8 cellular contexts compared by ENCODE assay signal in the genomic region with DNA sequence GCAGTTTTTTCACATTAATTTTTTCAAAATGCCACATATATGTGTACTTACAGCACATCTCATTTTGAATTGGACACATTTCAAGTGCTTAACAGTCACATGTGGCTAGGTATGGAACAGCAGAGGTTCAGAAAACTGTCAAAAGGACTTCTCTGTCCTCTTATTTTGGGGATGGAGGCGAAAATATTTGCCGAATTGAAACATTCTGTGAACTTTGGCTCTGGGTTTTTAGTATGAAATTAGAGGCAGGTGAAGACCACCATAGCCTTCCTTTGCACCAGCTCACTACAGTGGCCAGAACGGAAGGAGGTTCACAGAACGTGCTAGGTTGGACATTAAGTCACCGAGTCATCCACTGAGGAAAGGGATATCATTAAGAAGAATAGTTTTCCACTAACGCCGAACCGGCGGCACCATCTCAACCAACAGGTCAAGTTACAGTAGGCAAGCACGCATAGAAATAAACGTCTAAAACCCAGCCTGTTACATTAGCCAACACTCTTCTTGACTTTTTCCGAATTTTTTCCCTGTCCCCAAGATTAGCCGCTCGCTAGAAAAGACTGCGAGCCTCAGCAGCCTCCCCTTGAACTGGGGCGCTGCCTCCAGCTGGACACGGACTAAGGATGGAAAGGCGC. TPM values are rescaled to one million over a fixed set of nuclear protein-coding genes. Genes with fewer than 3 reads are reported as not detected.
DNase-seq lines count a peak whose midpoint lies in the region; ATAC-seq, FAIRE-seq and TF ChIP-seq lines count a peak whose summit lies in the region.

No MANE protein-coding gene starts in this region.

- H3K9ac ChIP-seq in BLaER1 treated with 17β-estradiol and CSF1 and Interleukin-3, amounts not matched to agents 10 nM and 100 nM, result peak overlapping the region; percentile 71 to 90 (median 87); a peak in 21 of 22 replicates
- peak overlapping the region in 3 of 4 experiments; percentile 58 to 85 (median 81); a peak in 6 of 7 replicates for H3K9ac ChIP-seq in H1 (replicated peaks in 1 of 4; ENCODE audit: extremely low read depth in 1 of 4, low read depth in 3 of 4, low read length in 3 of 4)

- peaks cover 0 to 16% of the 10 kb centered on the region in 2 experiments; a peak in 2 of 4 replicates for H3K79me2 ChIP-seq in H1 (ENCODE audit: control insufficient read depth in 1 of 2, insufficient read depth in 2 of 2, low read length in 2 of 2)

- CTCF ChIA-PET in H1 (lab: Charles Lee; ENCODE audit: partially characterized antibody), result interaction anchor here (0.9 to 1.4 kb wide), 2 partner anchors 29 to 77 kb away, joined by 3 to 4 read pairs; no protein-coding TSS in a partner anchor

- no peak for TF ChIP-seq POLR2A in H1 (IDR thresholded peaks at IDR 0.05; ENCODE audit: control extremely low read depth in 1 of 2, low read depth in 2 of 2, low read length in 2 of 2)

- TF ChIP-seq CTCF in H1 (IDR thresholded peaks at IDR 0.05; ENCODE audit: control extremely low read depth in 1 of 3, insufficient read depth in 1 of 3, low read depth in 1 of 3, low read length in 3 of 3), result no peak

- TF ChIP-seq EP300 in H1 (IDR thresholded peaks at IDR 0.05; ENCODE audit: borderline replicate concordance in 1 of 2, low read depth in 2 of 2, low read length in 2 of 2), result no peak

- H2AK5ac ChIP-seq in H1 (ENCODE audit: low read depth, low read length), result no peak overlapping the region

- TF ChIP-seq RAD21 in H1 (IDR thresholded peaks at IDR 0.05 in 1 of 2, conservative IDR thresholded peaks at IDR 0.05 in 1 of 2; ENCODE audit: low read depth in 2 of 2, low read length in 2 of 2), result no peak; a peak in 1 of 4 replicates

- H3K56ac ChIP-seq in H1 (replicated peaks; ENCODE audit: insufficient read length, low read depth, low read length), result no peak overlapping the region

- H2BK12ac ChIP-seq in H1 (ENCODE audit: low read depth, low read length), result no peak overlapping the region; the same call in 1 of the 2 replicates

- no peaks in the 10 kb centered on the region for H3K9me3 Mint-ChIP-seq in natural killer cell treated with Interleukin-12 subunit alpha and Interleukin-12 subunit beta and Interleukin-15 and Interleukin-18, amount 100 ng/mL, for 72 hours

- peak overlapping the region; percentile 79 for H4K5ac ChIP-seq in H1 (ENCODE audit: insufficient read length, low read depth, low read length)

- H3K4ac ChIP-seq in H1 (replicated peaks; ENCODE audit: insufficient read length, low read depth, low read length), result no peak overlapping the region

- H4K8ac ChIP-seq in H1 (ENCODE audit: extremely low read depth, insufficient read depth, low read length), result peak overlapping the region; percentile 98; the same call in 1 of the 2 replicates

- H3K4me1 ChIP-seq in BLaER1 treated with 17β-estradiol and CSF1 and Interleukin-3, amounts not matched to agents 10 nM and 100 nM, result peaks cover 21 to 38% (median 29%) of the 10 kb centered on the region in 10 experiments
- peaks cover 0 to 5% (median 2%) of the 10 kb centered on the region in 4 experiments; a peak in 2 of 7 replicates for H3K4me1 ChIP-seq in H1 (replicated peaks in 1 of 4; ENCODE audit: control insufficient read depth in 3 of 4, insufficient read depth in 4 of 4, low read length in 3 of 4)

- ATAC-seq in natural killer cell treated with Interleukin-12 subunit alpha and Interleukin-12 subunit beta and Interleukin-15 and Interleukin-18, amount 100 ng/mL, for 72 hours, result no peak
- ATAC-seq in GM19328 (IDR thresholded peaks at IDR 0.05; ENCODE audit: unreplicated experiment) (no peak), GM21576 (IDR thresholded peaks at IDR 0.05; ENCODE audit: unreplicated experiment) (no peak)

- H3K27ac ChIP-seq in BLaER1 treated with 17β-estradiol and CSF1 and Interleukin-3, amounts not matched to agents 10 nM and 100 nM, result peak overlapping the region in 10 of 11 experiments; percentile 58 to 92 (median 84); a peak in 19 of 22 replicates
- no peak overlapping the region for H3K27ac ChIP-seq in H1 (ENCODE audit: low read depth, low read length)

- H3K23me2 ChIP-seq in H1 (ENCODE audit: low read depth, low read length), result peaks cover 8% of the 10 kb centered on the region

- no peak overlapping the region for H3K14ac ChIP-seq in H1 (ENCODE audit: insufficient read length)

- FAIRE-seq in H1 (lab: Jason Lieb, UNC), result no peak

- H3K36me3 Mint-ChIP-seq in natural killer cell treated with Interleukin-12 subunit alpha and Interleukin-12 subunit beta and Interleukin-15 and Interleukin-18, amount 100 ng/mL, for 72 hours, result no peaks in the 10 kb centered on the region

- H3K36me3 ChIP-seq in BLaER1 treated with 17β-estradiol and CSF1 and Interleukin-3, amounts not matched to agents 10 nM and 100 nM, result peaks cover 0 to 10% (median 0%) of the 10 kb centered on the region in 11 experiments; a peak in 4 of 22 replicates
- H3K36me3 ChIP-seq in H1 (ENCODE audit: control insufficient read depth in 2 of 4, insufficient read depth in 4 of 4, low read length in 3 of 4), result peaks cover 0 to 3% (median 0%) of the 10 kb centered on the region in 4 experiments; a peak in 1 of 8 replicates

- H3K27me3 Mint-ChIP-seq in natural killer cell treated with Interleukin-12 subunit alpha and Interleukin-12 subunit beta and Interleukin-15 and Interleukin-18, amount 100 ng/mL, for 72 hours, result peaks cover 0 to 4% of the 10 kb centered on the region in 2 donors

- no peak overlapping the region for H2BK120ac ChIP-seq in H1 (replicated peaks; ENCODE audit: low read depth, low read length)

- H2BK20ac ChIP-seq in H1 (ENCODE audit: low read length), result no peak overlapping the region

- no peak overlapping the region for H2BK5ac ChIP-seq in H1 (ENCODE audit: low read depth, low read length)

- peak overlapping the region; percentile 89 for H2AFZ ChIP-seq in H1 (ENCODE audit: low read length)

- peak overlapping the region; percentile 28 for H3K18ac ChIP-seq in H1 (ENCODE audit: extremely low read depth, low read length)

- H4K20me1 ChIP-seq in BLaER1 treated with 17β-estradiol and CSF1 and Interleukin-3, amounts not matched to agents 10 nM and 100 nM, result peaks cover 0 to 30% (median 24%) of the 10 kb centered on the region in 11 experiments; a peak in 16 of 22 replicates
- no peaks in the 10 kb centered on the region for H4K20me1 ChIP-seq in H1 (replicated peaks in 1 of 2; ENCODE audit: control insufficient read depth in 1 of 2, insufficient read depth in 2 of 2, low read length in 2 of 2)

- POLR2A ChIA-PET in H1 (lab: Charles Lee; ENCODE audit: partially characterized antibody), result interaction anchor here (0.8 to 2.1 kb wide), 6 partner anchors 12 to 171 kb away, joined by 3 to 11 read pairs (median 4); no protein-coding TSS in a partner anchor

- peak overlapping the region; percentile 45 to 48 for H3K27ac Mint-ChIP-seq in natural killer cell treated with Interleukin-12 subunit alpha and Interleukin-12 subunit beta and Interleukin-15 and Interleukin-18, amount 100 ng/mL, for 72 hours

- WGBS in H1 (ENCODE audit: extremely low coverage in 1 of 2, insufficient coverage in 1 of 2, insufficient read length in 1 of 2, insufficient replicate concordance in 2 of 2, low coverage in 1 of 2, low lambda C conversion rate in 2 of 2, missing lambda C conversion rate in 1 of 2), 2 experiments, result 19% methylated on average over 14 of the region's 18 CpGs; no CpG with 5 or more reads in 1 of the 2 experiments

- no peaks in the 10 kb centered on the region for H3K27me3 ChIP-seq in BLaER1 treated with 17β-estradiol and CSF1 and Interleukin-3, amounts not matched to agents 10 nM and 100 nM
- no peaks in the 10 kb centered on the region for H3K27me3 ChIP-seq in H1 (replicated peaks in 1 of 4; ENCODE audit: control insufficient read depth in 3 of 4, extremely low read depth in 1 of 4, insufficient read depth in 3 of 4, low read length in 3 of 4)

- peak overlapping the region; percentile 88 to 99 (median 96) for H3K4me2 ChIP-seq in BLaER1 treated with 17β-estradiol and CSF1 and Interleukin-3, amounts not matched to agents 10 nM and 100 nM
- peak overlapping the region; percentile 86 to 88 for H3K4me2 ChIP-seq in H1 (ENCODE audit: insufficient read depth in 1 of 2, low read depth in 2 of 2, low read length in 2 of 2)

- no peaks in the 10 kb centered on the region for H3K9me3 ChIP-seq in BLaER1 treated with 17β-estradiol and CSF1 and Interleukin-3, amounts not matched to agents 10 nM and 100 nM (replicated peaks in 1 of 11)
- no peaks in the 10 kb centered on the region for H3K9me3 ChIP-seq in H1 (ENCODE audit: insufficient read depth in 2 of 2, low read depth in 1 of 2, low read length in 1 of 2)

- H3K4me3 Mint-ChIP-seq in natural killer cell treated with Interleukin-12 subunit alpha and Interleukin-12 subunit beta and Interleukin-15 and Interleukin-18, amount 100 ng/mL, for 72 hours, result no peak overlapping the region

- no peak overlapping the region for H3K23ac ChIP-seq in H1 (ENCODE audit: insufficient read length)

- DNase-seq in NAMALWA (ENCODE audit: low spot score) (peak; percentile 24), H1 (ENCODE audit: low read depth in 1 of 2, low spot score in 2 of 2) (no peak), NCI-H69 (lab: John Stamatoyannopoulos, UW) (no peak), AG08396 (ENCODE audit: low spot score) (no peak)
- no peak for DNase-seq in natural killer cell treated with Interleukin-12 subunit alpha and Interleukin-12 subunit beta and Interleukin-15 and Interleukin-18, amount 100 ng/mL, for 72 hours (ENCODE audit: low spot score)

- H3K4me1 Mint-ChIP-seq in natural killer cell treated with Interleukin-12 subunit alpha and Interleukin-12 subunit beta and Interleukin-15 and Interleukin-18, amount 100 ng/mL, for 72 hours (ENCODE audit: low read depth in 2 of 2), result peaks cover 21 to 24% of the 10 kb centered on the region in 2 donors

- no peak overlapping the region for H2BK15ac ChIP-seq in H1 (ENCODE audit: low read length)

- no peak overlapping the region for H4K91ac ChIP-seq in H1 (replicated peaks; ENCODE audit: insufficient read length, low read length)

- H3K4me3 ChIP-seq in BLaER1 treated with 17β-estradiol and CSF1 and Interleukin-3, amounts not matched to agents 10 nM and 100 nM, result peak overlapping the region; percentile 63 to 81 (median 72)
- peak overlapping the region; percentile 71 to 93 (median 81) for H3K4me3 ChIP-seq in H1 (ENCODE audit: extremely low read depth in 1 of 4, insufficient read depth in 2 of 4, low read depth in 3 of 4, low read length in 4 of 4)

- no peaks in the 10 kb centered on the region for H3K79me1 ChIP-seq in H1 (ENCODE audit: low read depth, low read length)

TF ChIP-seq in H1, 55 proteins besides CTCF, POLR2A, EP300 and RAD21 (continues in another document):
- no peak for TF ChIP-seq SRF (IDR thresholded peaks at IDR 0.05; ENCODE audit: low read depth, low read length)

RNA-seq across cellular contexts. Expression of a gene that starts 1.8 kb away (rescaled TPM):
- total RNA-seq in H1 (2021; fragmentation: NEBNext Ultra II Directional; extraction: Animal tissue kit (Norgen Biotek cat#: 25700)), result 36.9 and 39.2 TPM in 2 replicates
- 32.4 and 37.2 TPM in 2 replicates for polyA plus RNA-seq in H1 (2011; rRNA removed)
- polyA plus RNA-seq in H1 (2011; cell fraction: cytosol; rRNA removed), result 32.6 TPM
- 50.9 TPM for polyA plus RNA-seq in H1 (2011; cell fraction: nucleus; rRNA removed)
- 26.7 to 31.6 TPM (median 27.9 TPM) in 4 replicates for polyA plus RNA-seq in H1 (2012, experiment 1 of 2)
- polyA plus RNA-seq in H1 (2012, experiment 2 of 2), result 7.9 TPM
- polyA plus RNA-seq in H1 (2013, experiment 1 of 2), result 22.4 TPM
- 23.5 TPM for polyA plus RNA-seq in H1 (2013, experiment 2 of 2)
- 75.3 and 97.5 TPM in 2 replicates for polyA minus RNA-seq in H1 (2011; rRNA and poly(A)+ RNA removed)
- polyA minus RNA-seq in H1 (2011; cell fraction: cytosol; rRNA and poly(A)+ RNA removed), result 50.1 TPM
- polyA minus RNA-seq in H1 (2011; cell fraction: nucleus; rRNA and poly(A)+ RNA removed), result 129 TPM
- total RNA-seq in natural killer cell treated with Interleukin-12 subunit alpha and Interleukin-12 subunit beta and Interleukin-15 and Interleukin-18, amount 100 ng/mL, for 72 hours, result 10 to 100 TPM; 50.9 to 73.6 TPM
